8 cellular contexts compared by ENCODE assay signal in the genomic region with DNA sequence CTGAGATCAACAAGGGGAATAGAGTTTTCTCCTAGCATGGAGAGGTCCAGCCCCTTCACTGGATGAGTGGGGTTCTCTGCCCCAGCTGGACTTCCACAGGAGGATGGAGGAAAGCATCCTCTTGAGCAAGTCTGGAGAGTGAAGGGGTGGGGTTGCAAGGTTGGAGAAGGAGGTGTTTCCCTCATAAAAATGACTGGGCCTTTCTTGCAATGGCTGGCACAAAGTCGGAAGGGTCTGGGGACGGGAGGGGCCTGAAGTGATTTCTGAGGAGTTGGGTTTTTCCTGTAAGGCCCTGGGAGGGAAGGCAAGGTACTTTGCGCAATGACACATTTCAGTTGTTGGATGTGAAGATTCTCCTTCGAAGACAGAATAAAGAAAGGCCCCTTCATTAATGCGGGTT. TPM values are rescaled to one million over a fixed set of nuclear protein-coding genes. Genes with fewer than 3 reads are reported as not detected.
DNase-seq lines count a peak whose midpoint lies in the region; ATAC-seq and TF ChIP-seq lines count a peak whose summit lies in the region.

No MANE protein-coding gene starts in this region.

- no peak for ATAC-seq in natural killer cell treated with Interleukin-12 subunit alpha and Interleukin-12 subunit beta and Interleukin-15 and Interleukin-18, amount 100 ng/mL, for 72 hours

- H3K4me1 Mint-ChIP-seq in natural killer cell treated with Interleukin-12 subunit alpha and Interleukin-12 subunit beta and Interleukin-15 and Interleukin-18, amount 100 ng/mL, for 72 hours (ENCODE audit: low read depth in 2 of 2), result peaks cover 26 to 27% of the 10 kb centered on the region in 2 donors

- TF ChIP-seq POLR2A in Peyer's patch (IDR thresholded peaks at IDR 0.05), result no peak

- peak overlapping the region; percentile 95 for H3K4me3 Mint-ChIP-seq in natural killer cell treated with Interleukin-12 subunit alpha and Interleukin-12 subunit beta and Interleukin-15 and Interleukin-18, amount 100 ng/mL, for 72 hours

- no peaks in the 10 kb centered on the region for H3K9me3 Mint-ChIP-seq in natural killer cell treated with Interleukin-12 subunit alpha and Interleukin-12 subunit beta and Interleukin-15 and Interleukin-18, amount 100 ng/mL, for 72 hours

- H3K4me1 ChIP-seq in Peyer's patch, result peaks cover 0 to 19% (median 5%) of the 10 kb centered on the region in 4 donors

- no peaks in the 10 kb centered on the region for H3K36me3 ChIP-seq in Peyer's patch

- CTCF ChIA-PET in AG04449 (lab: Yijun Ruan, JAX) (interaction anchor here (1.1 kb wide), 1 partner anchor 27 kb away, joined by 3 read pairs; no protein-coding TSS in a partner anchor), GM10248 (lab: Yijun Ruan, JAX) (no interaction called here)

- H3K4me3 ChIP-seq in AG04449 (ENCODE audit: low read depth, low read length), result peak overlapping the region; percentile 71
- H3K4me3 ChIP-seq in Peyer's patch, result peak overlapping the region; percentile 52 to 83 (median 68)
- peak overlapping the region; percentile 84 for H3K4me3 ChIP-seq in epithelial cell of proximal tubule (ENCODE audit: low read depth, low read length)

- H3K27ac ChIP-seq in Peyer's patch, result peak overlapping the region; percentile 66 to 88 (median 80)

- peaks cover 8% of the 10 kb centered on the region for H3K36me3 Mint-ChIP-seq in natural killer cell treated with Interleukin-12 subunit alpha and Interleukin-12 subunit beta and Interleukin-15 and Interleukin-18, amount 100 ng/mL, for 72 hours

- POLR2A ChIA-PET in AG04449 (lab: Yijun Ruan, JAX) (no interaction called here), GM10248 (lab: Yijun Ruan, JAX) (no interaction called here)

- H3K27ac Mint-ChIP-seq in natural killer cell treated with Interleukin-12 subunit alpha and Interleukin-12 subunit beta and Interleukin-15 and Interleukin-18, amount 100 ng/mL, for 72 hours, result peak overlapping the region; percentile 59 to 85

- peaks cover 5 to 9% of the 10 kb centered on the region in 2 donors for H3K27me3 Mint-ChIP-seq in natural killer cell treated with Interleukin-12 subunit alpha and Interleukin-12 subunit beta and Interleukin-15 and Interleukin-18, amount 100 ng/mL, for 72 hours

- H3K27me3 ChIP-seq in Peyer's patch, result no peaks in the 10 kb centered on the region

- no peaks in the 10 kb centered on the region for H3K9me3 ChIP-seq in Peyer's patch

- DNase-seq in AG04449 (ENCODE audit: low read depth, low spot score), result no peak
- DNase-seq in Peyer's patch, result no peak
- no peak for DNase-seq in epithelial cell of proximal tubule (ENCODE audit: low read depth)
- no peak for DNase-seq in natural killer cell treated with Interleukin-12 subunit alpha and Interleukin-12 subunit beta and Interleukin-15 and Interleukin-18, amount 100 ng/mL, for 72 hours (ENCODE audit: low spot score)
- no peak for DNase-seq in NCI-H2171 (lab: John Stamatoyannopoulos, UW)
- no peak for DNase-seq in NCI-H1694 (lab: John Stamatoyannopoulos, UW)
- DNase-seq in GM10248 (ENCODE audit: extremely low spot score), result no peak
- no peak for DNase-seq in activated CD4-positive, alpha-beta T cell treated with anti-CD3 and anti-CD28 coated beads for 4 hours

- TF ChIP-seq CTCF in AG04449 (IDR thresholded peaks at IDR 0.05; ENCODE audit: insufficient read depth, low read length, missing control alignments), result no peak
- TF ChIP-seq CTCF in Peyer's patch (IDR thresholded peaks at IDR 0.05), result no peak
- no peak for TF ChIP-seq CTCF in epithelial cell of proximal tubule (conservative IDR thresholded peaks at IDR 0.05; ENCODE audit: low read depth, low read length)
- no peak for TF ChIP-seq CTCF in GM10248 (IDR thresholded peaks at IDR 0.05; ENCODE audit: control extremely low read depth, extremely low read depth, low read depth, missing control alignments)

RNA-seq across cellular contexts. Expression of a gene that starts 0.9 kb away (rescaled TPM):
- total RNA-seq in Peyer's patch, result 10 to 100 TPM in 1 of 4 donors, 1 to 10 TPM in 3; 7.7 to 34.7 (median 8.4) TPM
- total RNA-seq in epithelial cell of proximal tubule, result 1.8 TPM in 2 replicates
- 1 to 10 TPM; 2.1 to 4.0 TPM for total RNA-seq in natural killer cell treated with Interleukin-12 subunit alpha and Interleukin-12 subunit beta and Interleukin-15 and Interleukin-18, amount 100 ng/mL, for 72 hours
